In the genomic region with DNA sequence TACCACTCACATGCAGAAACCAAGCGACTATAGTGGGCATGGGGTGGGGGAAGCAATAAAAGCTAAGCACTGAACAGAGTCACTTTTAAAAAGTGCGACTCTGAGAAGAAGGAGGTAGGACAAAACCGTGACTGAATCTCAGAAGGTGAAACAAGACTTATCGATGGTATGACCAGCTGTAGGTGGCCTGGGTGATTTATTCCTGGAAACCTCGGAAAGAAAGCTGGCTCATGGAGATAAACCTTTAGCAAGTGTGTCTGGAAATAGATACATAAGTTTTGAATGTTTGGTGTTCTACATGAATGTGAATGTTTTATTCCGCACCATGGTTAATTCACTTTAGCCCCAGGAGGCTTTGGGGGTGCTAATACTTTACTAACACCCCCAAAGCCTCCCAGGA, we compare ENCODE assay signal across 10 cellular contexts. TPM values are rescaled to one million over a fixed set of nuclear protein-coding genes. Genes with fewer than 3 reads are reported as not detected.
"Had no signal": no experiment of that assay in that cellular context is flagged by ENCODE, and none has a peak within 500 bp of the region (broad histone marks: within the 10 kb centered on the region; RNA-seq: fewer than 3 reads in every experiment).

No MANE protein-coding gene starts in this region.

- FAIRE-seq: HepG2, HTR-8/SVneo had no signal

- H3K4me2 ChIP-seq: KMS-11 had no signal

- ATAC-seq: HepG2 had no signal

- H3K9ac ChIP-seq: KMS-11 had no signal

- H3K27ac ChIP-seq: HL-60, KMS-11 had no signal

- DNase-seq: IMR-90, KBM-7, KG1 had no signal

RNA-seq across cellular contexts. Expression of gene BANF2, which starts 43.9 kb away (rescaled TPM):
- total RNA-seq: HT-29, HT1080, IMR-90 had no signal
- polyA plus RNA-seq: HepG2, IgD-negative memory B cell, IMR-90 had no signal
